In the genomic region with DNA sequence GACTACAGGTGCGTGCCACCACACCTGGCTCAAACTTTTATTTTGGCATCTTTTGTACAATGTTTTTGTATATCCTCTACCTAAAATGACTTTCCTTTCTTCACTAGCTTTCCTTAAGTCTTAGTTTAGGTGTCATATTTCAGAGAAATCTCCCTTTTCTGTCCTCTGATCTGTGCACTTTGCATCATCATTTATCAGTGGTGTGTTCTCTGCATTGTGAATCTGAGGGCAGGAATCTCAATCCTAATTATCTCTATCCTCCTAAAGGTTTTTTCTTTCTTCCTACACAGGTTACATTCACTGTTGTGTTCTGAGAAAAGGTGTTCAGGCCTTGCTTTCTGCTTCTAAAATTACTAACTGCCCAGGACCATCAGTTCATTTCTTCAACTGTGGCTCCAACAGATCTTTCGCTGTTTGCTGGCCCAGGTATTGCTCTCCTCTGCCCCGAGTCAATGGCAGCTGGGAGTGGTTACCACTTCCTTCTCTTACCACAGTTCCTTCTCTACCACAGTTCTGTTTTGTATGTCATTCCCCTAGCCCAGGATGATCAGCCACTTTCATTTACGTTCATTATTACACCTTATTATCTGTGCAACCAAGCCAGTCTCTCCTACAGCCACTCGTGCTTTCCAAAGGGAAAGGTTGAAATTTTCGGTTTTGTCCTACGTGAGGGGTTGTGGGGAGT, we compare ENCODE assay signal across 8 cellular contexts. TPM values are rescaled to one million over a fixed set of nuclear protein-coding genes. Genes with fewer than 3 reads are reported as not detected.
A peak's percentile ranks its signal among the peaks of the same experiment; 100 is the strongest.
DNase-seq lines count a peak whose midpoint lies in the region; ATAC-seq and TF ChIP-seq lines count a peak whose summit lies in the region.

No MANE protein-coding gene starts in this region.

- H3K9me3 ChIP-seq in esophagus squamous epithelium, result no peaks in the 10 kb centered on the region

- peak overlapping the region in 1 of 4 donors; percentile 10 for H3K4me3 ChIP-seq in esophagus squamous epithelium

- no peaks in the 10 kb centered on the region for H3K36me3 ChIP-seq in esophagus squamous epithelium

- no peak for TF ChIP-seq CTCF in esophagus squamous epithelium (IDR thresholded peaks at IDR 0.05)

- no peak overlapping the region for H3K27ac ChIP-seq in esophagus squamous epithelium

- WGBS in esophagus squamous epithelium, 2 donors, result 74 to 82% methylated on average over 7 of the region's 7 CpGs

- H3K4me1 ChIP-seq in esophagus squamous epithelium, result peaks cover 5 to 59% (median 12%) of the 10 kb centered on the region in 3 donors

- no peaks in the 10 kb centered on the region for H3K27me3 ChIP-seq in esophagus squamous epithelium

- ATAC-seq in GM18870 (IDR thresholded peaks at IDR 0.05; ENCODE audit: unreplicated experiment) (peak; percentile 94), HG02870 (IDR thresholded peaks at IDR 0.05; ENCODE audit: unreplicated experiment) (peak; percentile 97)

- TF ChIP-seq POLR2A in esophagus squamous epithelium (IDR thresholded peaks at IDR 0.05), result no peak

- intact Hi-C loops in esophagus squamous epithelium (cut with DNase I), result no loop called here

- DNase-seq in OCI-M1 (lab: John Stamatoyannopoulos, UW), result peak; percentile 53
- peak; percentile 73 for DNase-seq in central memory CD4-positive, alpha-beta T cell
- DNase-seq in NCI-H2227 (lab: John Stamatoyannopoulos, UW; ENCODE audit: unreplicated experiment), result no peak
- DNase-seq in SW 1271 (lab: John Stamatoyannopoulos, UW), result no peak
- no peak for DNase-seq in NCI-H187 (lab: John Stamatoyannopoulos, UW)
- no peak for DNase-seq in esophagus squamous epithelium (lab: John Stamatoyannopoulos, UW)

RNA-seq across cellular contexts. Expression of a gene that starts 14.0 kb away (rescaled TPM):
- 10 to 100 TPM; 20.2 to 34.3 (median 25.6) TPM for total RNA-seq in esophagus squamous epithelium

Comparison
In these comparisons a context has a peak if more than half of its experiments do, and no peak if none do; other contexts are left out.
1. DNase-seq: peak in OCI-M1 (single experiment) and central memory CD4-positive, alpha-beta T cell (single experiment); none in NCI-H2227 (single experiment), SW 1271 (0 of 2), NCI-H187 (0 of 2) and esophagus squamous epithelium (single experiment).